9 cellular contexts compared by ENCODE assay signal in the genomic region with DNA sequence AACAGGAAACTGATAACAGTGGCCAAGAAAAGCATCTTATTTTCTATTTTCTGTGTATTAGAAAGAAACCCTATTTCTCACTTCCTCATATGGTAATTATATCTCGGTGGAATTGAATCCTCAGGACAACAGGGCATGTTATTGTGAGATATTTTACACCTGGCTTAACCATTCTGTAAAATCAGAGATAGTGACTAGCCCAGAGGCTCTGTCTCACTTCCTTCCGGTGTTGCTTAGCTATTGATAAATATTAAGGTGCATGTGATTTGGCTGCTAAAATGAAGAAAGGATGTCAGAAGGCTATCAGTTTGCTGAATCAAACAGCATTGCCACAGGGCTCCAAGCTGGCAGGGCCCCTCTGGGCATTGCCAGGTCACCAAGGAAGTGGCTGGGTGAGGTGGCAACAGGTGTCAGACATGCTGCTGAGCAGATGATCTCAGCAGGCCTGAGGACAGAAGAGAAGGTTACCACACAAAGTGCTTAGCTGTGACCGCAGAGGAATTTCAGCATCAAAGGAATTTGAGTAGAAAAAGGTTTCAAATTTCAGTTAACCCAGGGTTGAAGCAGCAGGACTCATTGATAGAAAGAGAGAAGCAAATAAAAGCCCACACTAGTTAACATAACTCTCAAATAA.
A peak's percentile ranks its signal among the peaks of the same experiment; 100 is the strongest.
DNase-seq lines count a peak whose midpoint lies in the region; FAIRE-seq and TF ChIP-seq lines count a peak whose summit lies in the region.
"Had no signal": no experiment of that assay in that cellular context is flagged by ENCODE, and none has a peak within 500 bp of the region (broad histone marks: within the 10 kb centered on the region; RNA-seq: fewer than 3 reads in every experiment).

No MANE protein-coding gene starts in this region.

- H2BK15ac ChIP-seq in neuronal stem cell (ENCODE audit: low read length) = no peak overlapping the region

- no peak overlapping the region for H3K23ac ChIP-seq in neuronal stem cell (ENCODE audit: low read depth, low read length, poor library complexity)

- peak; percentile 19 to 23 for DNase-seq in activated T-cell treated with anti-CD3 and anti-CD28 coated beads, Interleukin-2, amount 50 U/mL, for 48 hours
- DNase-seq in activated T-cell treated with anti-CD3 and anti-CD28 coated beads, Interleukin-2, amount 50 U/mL, for 24 hours = no peak
- DNase-seq in H54 (ENCODE audit: insufficient read length, low spot score) = peak; percentile 15
- DNase-seq in cardiac fibroblast (ENCODE audit: low read depth in 2 of 2) = peak; percentile 20 to 54
- DNase-seq in neuronal stem cell (ENCODE audit: low spot score) = peak; percentile 40
- no peak for DNase-seq in DMS79 treated with DMSO at 0.1 percent for 48 hours (lab: John Stamatoyannopoulos, UW)
- DNase-seq in globus pallidus (ENCODE audit: low spot score) = no peak

- peak; percentile 90 for FAIRE-seq in H54 (lab: Jason Lieb, UNC)
- FAIRE-seq: G401.6 had no signal

- no peaks in the 10 kb centered on the region for H3K27me3 Mint-ChIP-seq in activated T-cell treated with anti-CD3 and anti-CD28 coated beads, Interleukin-2, amount 50 U/mL, for 24 hours
- no peaks in the 10 kb centered on the region for H3K27me3 Mint-ChIP-seq in IgD-negative memory B cell

- H3K27ac ChIP-seq in neuronal stem cell (replicated peaks; ENCODE audit: low read length) = peak overlapping the region; percentile 36

- WGBS in neuronal stem cell (ENCODE audit: extremely low coverage in 2 of 2, insufficient read length in 2 of 2, insufficient replicate concordance in 1 of 2), 2 donors = no CpG with 5 or more reads among the region's 3 CpGs

- no peak overlapping the region for H2AFZ ChIP-seq in neuronal stem cell (ENCODE audit: low read length)

- H3K18ac ChIP-seq in neuronal stem cell (ENCODE audit: low read length) = no peak overlapping the region

- H2BK5ac ChIP-seq in neuronal stem cell (ENCODE audit: low read length) = no peak overlapping the region

- no peak overlapping the region for H2BK12ac ChIP-seq in neuronal stem cell (ENCODE audit: low read length)

- H3K79me1 ChIP-seq in neuronal stem cell (ENCODE audit: low read depth, low read length) = no peaks in the 10 kb centered on the region

- no peak overlapping the region for H4K8ac ChIP-seq in neuronal stem cell (ENCODE audit: low read depth, low read length)

- peaks cover 2 to 3% of the 10 kb centered on the region in 2 donors for H3K9me3 ChIP-seq in neuronal stem cell (replicated peaks in 1 of 2; ENCODE audit: control insufficient read depth in 2 of 2, insufficient read depth in 1 of 2, low read depth in 1 of 2, low read length in 2 of 2)

- no peak overlapping the region for H2BK120ac ChIP-seq in neuronal stem cell (ENCODE audit: low read depth, low read length)

- peaks cover 8 to 25% of the 10 kb centered on the region in 2 donors for H3K4me1 ChIP-seq in neuronal stem cell (ENCODE audit: control insufficient read depth in 2 of 2, insufficient read depth in 1 of 2, low read depth in 1 of 2, low read length in 2 of 2)

- no peak overlapping the region for H3K4me3 Mint-ChIP-seq in activated T-cell treated with anti-CD3 and anti-CD28 coated beads, Interleukin-2, amount 50 U/mL, for 24 hours
- peak overlapping the region; percentile 16 to 89 (median 64) for H3K4me3 Mint-ChIP-seq in IgD-negative memory B cell

- no peak overlapping the region for H3K9ac ChIP-seq in neuronal stem cell (ENCODE audit: low read depth, low read length, poor library complexity)

- H3K36me3 ChIP-seq in neuronal stem cell (replicated peaks in 1 of 2; ENCODE audit: control insufficient read depth in 2 of 2, insufficient read depth in 2 of 2, low read length in 2 of 2) = no peaks in the 10 kb centered on the region

- H3K9me3 Mint-ChIP-seq in activated T-cell treated with anti-CD3 and anti-CD28 coated beads, Interleukin-2, amount 50 U/mL, for 24 hours = no peaks in the 10 kb centered on the region
- H3K9me3 Mint-ChIP-seq in IgD-negative memory B cell = peaks cover 0 to under 1% (median 0%) of the 10 kb centered on the region in 3 donors

- no peaks in the 10 kb centered on the region for H3K36me3 Mint-ChIP-seq in activated T-cell treated with anti-CD3 and anti-CD28 coated beads, Interleukin-2, amount 50 U/mL, for 24 hours (ENCODE audit: low read depth)
- peaks cover 5% of the 10 kb centered on the region for H3K36me3 Mint-ChIP-seq in IgD-negative memory B cell

- H3K4me2 ChIP-seq in neuronal stem cell (ENCODE audit: insufficient read depth, low read length, poor library complexity, severe bottlenecking) = no peak overlapping the region

- TF ChIP-seq CTCF in cardiac fibroblast (IDR thresholded peaks at IDR 0.05; ENCODE audit: low read depth, low read length) = no peak

- no peak overlapping the region for H3K4ac ChIP-seq in neuronal stem cell (ENCODE audit: low read length)

- H2AK5ac ChIP-seq in neuronal stem cell (ENCODE audit: low read depth, low read length) = no peak overlapping the region

- no peak overlapping the region for H3K14ac ChIP-seq in neuronal stem cell (ENCODE audit: low read length)

- no peak overlapping the region for H3K27ac Mint-ChIP-seq in activated T-cell treated with anti-CD3 and anti-CD28 coated beads, Interleukin-2, amount 50 U/mL, for 24 hours
- H3K27ac Mint-ChIP-seq in IgD-negative memory B cell = peak overlapping the region; percentile 77 to 96 (median 95)

- H4K91ac ChIP-seq in neuronal stem cell (ENCODE audit: low read depth, low read length, poor library complexity) = no peak overlapping the region

- H3K4me1 Mint-ChIP-seq in activated T-cell treated with anti-CD3 and anti-CD28 coated beads, Interleukin-2, amount 50 U/mL, for 24 hours (ENCODE audit: low read depth) = peaks cover 9% of the 10 kb centered on the region
- peaks cover 45 to 69% (median 56%) of the 10 kb centered on the region in 3 donors for H3K4me1 Mint-ChIP-seq in IgD-negative memory B cell

- no peak for TF ChIP-seq POLR2A in H54 (IDR thresholded peaks at IDR 0.05; ENCODE audit: low read depth, low read length)

- H3K27me3 ChIP-seq in neuronal stem cell (ENCODE audit: control insufficient read depth in 3 of 3, insufficient read depth in 3 of 3, low read depth in 1 of 3, low read length in 3 of 3) = no peaks in the 10 kb centered on the region

- H3K4me3 ChIP-seq in cardiac fibroblast (replicated peaks in 1 of 2; ENCODE audit: low read depth in 2 of 2, low read length in 2 of 2) = no peak overlapping the region
- no peak overlapping the region for H3K4me3 ChIP-seq in neuronal stem cell (ENCODE audit: low read length in 2 of 2)

Comparison
In these comparisons a context has a peak if more than half of its experiments do, and no peak if none do; other contexts are left out.
1. DNase-seq: peak in activated T-cell treated with anti-CD3 and anti-CD28 coated beads, Interleukin-2, amount 50 U/mL, for 48 hours (2 of 2), H54 (single experiment), cardiac fibroblast (2 of 2) and neuronal stem cell (single experiment); none in activated T-cell treated with anti-CD3 and anti-CD28 coated beads, Interleukin-2, amount 50 U/mL, for 24 hours (single experiment), DMS79 treated with DMSO at 0.1 percent for 48 hours (single experiment) and globus pallidus (single experiment).